Comparison of ENCODE assay signal across 10 cellular contexts in genomic region chr7:1741751-1742554, GRCh38.
A peak's percentile ranks its signal among the peaks of the same experiment; 100 is the strongest.
DNase-seq lines count a peak whose midpoint lies in the region; ATAC-seq, FAIRE-seq and TF ChIP-seq lines count a peak whose summit lies in the region.
"Had no signal": no experiment of that assay in that cellular context is flagged by ENCODE, and none has a peak within 500 bp of the region (broad histone marks: within the 10 kb centered on the region; RNA-seq: fewer than 3 reads in every experiment).

No MANE protein-coding gene starts in this region.

- H3K27ac Mint-ChIP-seq in activated naive CD4-positive, alpha-beta T cell treated with anti-CD3 and anti-CD28 coated beads for 36 hours, result no peak overlapping the region

- intact Hi-C loops in activated naive CD4-positive, alpha-beta T cell treated with anti-CD3 and anti-CD28 coated beads for 36 hours (cut with micrococcal nuclease), result no loop called here
- intact Hi-C loops in Panc1 (cut with micrococcal nuclease; ENCODE audit: unreplicated experiment) (no loop called here), endothelial cell of umbilical vein (cut with micrococcal nuclease) (no loop called here), aorta (cut with DNase I) (no loop called here), dorsolateral prefrontal cortex (cut with DNase I) (no loop called here)

- ATAC-seq in Panc1 (peak; percentile 52), aorta (ENCODE audit: low FRiP score) (peak; percentile 43)

- H3K4me1 Mint-ChIP-seq in activated naive CD4-positive, alpha-beta T cell treated with anti-CD3 and anti-CD28 coated beads for 36 hours (ENCODE audit: low read depth), result peaks cover 11% of the 10 kb centered on the region

- peak overlapping the region; percentile 35 for H3K4me2 ChIP-seq in endothelial cell of umbilical vein (ENCODE audit: insufficient read depth, low read length)

- H3K79me2 ChIP-seq in endothelial cell of umbilical vein (ENCODE audit: control insufficient read depth, insufficient read depth, low read length), result no peaks in the 10 kb centered on the region

- H3K27me3 ChIP-seq in Panc1 (ENCODE audit: control insufficient read depth, insufficient read depth, low read length) (no peaks in the 10 kb centered on the region), endothelial cell of umbilical vein (ENCODE audit: control insufficient read depth in 2 of 2, insufficient read depth in 2 of 2, low read length in 2 of 2) (no peaks in the 10 kb centered on the region), aorta (ENCODE audit: control insufficient read depth in 1 of 2, insufficient read depth in 2 of 2, low read length in 1 of 2) (no peaks in the 10 kb centered on the region), dorsolateral prefrontal cortex (no peaks in the 10 kb centered on the region)

- BruUV-seq in Panc1 (replicated peaks; lab: Mats Ljungman, UMichigan), result no TSS peak
- no TSS peak for BruUV-seq in endothelial cell of umbilical vein (replicated peaks; lab: Mats Ljungman, UMichigan)

- no peaks in the 10 kb centered on the region for H4K20me1 ChIP-seq in endothelial cell of umbilical vein (replicated peaks; ENCODE audit: control insufficient read depth, extremely low read depth, insufficient read depth, low read length)

- no peaks in the 10 kb centered on the region for H3K9me1 ChIP-seq in endothelial cell of umbilical vein (replicated peaks; ENCODE audit: control insufficient read depth, extremely low read depth, insufficient read depth, low read length)

- in situ Hi-C loops in Panc1 (cut with HindIII; ENCODE audit: low pct_unique_long_range_greater_than_20kb, low sequenced_read_pairs), result no loop called here

- WGBS in aorta, 2 donors, result 90 to 91% methylated on average over 33 of the region's 33 CpGs

- DNase-seq in activated naive CD4-positive, alpha-beta T cell treated with anti-CD3 and anti-CD28 coated beads for 36 hours, result no peak
- no peak for DNase-seq in activated naive CD4-positive, alpha-beta T cell treated with Interleukin-2 at 50 U/mL for 16 hours
- no peak for DNase-seq in Panc1 (ENCODE audit: low read depth, low spot score)
- DNase-seq in endothelial cell of umbilical vein (ENCODE audit: low read depth, low spot score), result no peak
- DNase-seq in aorta, result no peak
- DNase-seq in dorsolateral prefrontal cortex, result no peak
- DNase-seq in GOT3 (lab: John Stamatoyannopoulos, UW), result no peak
- DNase-seq in NCI-H187 treated with DMSO at 0.1 percent for 48 hours (lab: John Stamatoyannopoulos, UW), result no peak
- DNase-seq: mesendoderm had no signal

- H3K36me3 ChIP-seq in Panc1 (ENCODE audit: control insufficient read depth, insufficient read depth, low read length) (no peaks in the 10 kb centered on the region), endothelial cell of umbilical vein (ENCODE audit: control insufficient read depth in 2 of 2, extremely low read depth in 1 of 2, insufficient read depth in 2 of 2, low read length in 2 of 2) (no peaks in the 10 kb centered on the region), aorta (ENCODE audit: control insufficient read depth in 1 of 2, insufficient read depth in 2 of 2, low read length in 1 of 2) (no peaks in the 10 kb centered on the region)

- no peaks in the 10 kb centered on the region for H3K9me3 ChIP-seq in Panc1 (ENCODE audit: control insufficient read depth, insufficient read depth, low read depth, low read length)
- no peaks in the 10 kb centered on the region for H3K9me3 ChIP-seq in endothelial cell of umbilical vein (replicated peaks; ENCODE audit: control insufficient read depth, insufficient read depth, low read length)
- no peaks in the 10 kb centered on the region for H3K9me3 ChIP-seq in aorta (ENCODE audit: control insufficient read depth, low read length)

- dilution Hi-C loops in endothelial cell of umbilical vein (cut with MboI; ENCODE audit: extremely low pct_ligation_motif_present, low sequenced_read_pairs), result no loop called here

- H3K9me3 Mint-ChIP-seq in activated naive CD4-positive, alpha-beta T cell treated with anti-CD3 and anti-CD28 coated beads for 36 hours, result no peaks in the 10 kb centered on the region

- no peak overlapping the region for H3K9ac ChIP-seq in endothelial cell of umbilical vein (replicated peaks; ENCODE audit: extremely low read depth, insufficient read depth, low read length)

- peak; percentile 26 for FAIRE-seq in endothelial cell of umbilical vein (lab: Jason Lieb, UNC)

- no peak overlapping the region for H3K27ac ChIP-seq in Panc1 (ENCODE audit: low read length)
- H3K27ac ChIP-seq in endothelial cell of umbilical vein (ENCODE audit: insufficient read depth, low read depth, low read length), result no peak overlapping the region
- no peak overlapping the region for H3K27ac ChIP-seq in aorta (ENCODE audit: low read depth in 1 of 2, low read length in 2 of 2)
- no peak overlapping the region for H3K27ac ChIP-seq in dorsolateral prefrontal cortex
- H3K27ac ChIP-seq: epithelial cell of prostate had no signal

- peaks cover 2% of the 10 kb centered on the region for H3K27me3 Mint-ChIP-seq in activated naive CD4-positive, alpha-beta T cell treated with anti-CD3 and anti-CD28 coated beads for 36 hours (ENCODE audit: low read depth)

- POLR2A ChIA-PET in Panc1 (lab: Charles Lee), result interaction anchor here (0.6 kb wide), 1 partner anchor 32 kb away, joined by 3 read pairs; no protein-coding TSS in a partner anchor
- POLR2A ChIA-PET in endothelial cell of umbilical vein (lab: Charles Lee), result no interaction called here

- no peaks in the 10 kb centered on the region for H3K36me3 Mint-ChIP-seq in activated naive CD4-positive, alpha-beta T cell treated with anti-CD3 and anti-CD28 coated beads for 36 hours (ENCODE audit: low read depth)

- peaks cover 10% of the 10 kb centered on the region for H3K4me1 ChIP-seq in Panc1 (ENCODE audit: control insufficient read depth, insufficient read depth, low read length)
- H3K4me1 ChIP-seq in endothelial cell of umbilical vein (ENCODE audit: control insufficient read depth, extremely low read depth, insufficient read depth, low read length), result peaks cover 15% of the 10 kb centered on the region
- no peaks in the 10 kb centered on the region for H3K4me1 ChIP-seq in aorta (ENCODE audit: control insufficient read depth in 1 of 2, insufficient read depth in 2 of 2, low read length in 2 of 2)

- TF ChIP-seq CTCF in Panc1 (IDR thresholded peaks at IDR 0.05) (no peak), endothelial cell of umbilical vein (IDR thresholded peaks at IDR 0.05; ENCODE audit: extremely low read depth in 1 of 2, insufficient read depth in 1 of 2, low read depth in 1 of 2, low read length in 2 of 2) (no peak), dorsolateral prefrontal cortex (IDR thresholded peaks at IDR 0.05 in 54 of 56, conservative IDR thresholded peaks at IDR 0.05 in 2 of 56; ENCODE audit: low read depth in 1 of 56, partially characterized antibody in 56 of 56) (no peak)

- peak overlapping the region; percentile 7 to 41 for H3K4me3 ChIP-seq in Panc1 (ENCODE audit: low read depth in 2 of 2, low read length in 2 of 2)
- no peak overlapping the region for H3K4me3 ChIP-seq in endothelial cell of umbilical vein (replicated peaks in 1 of 3; ENCODE audit: insufficient read depth in 1 of 3, low read depth in 1 of 3, low read length in 3 of 3)
- H3K4me3 ChIP-seq in aorta (ENCODE audit: low read length in 2 of 2), result no peak overlapping the region
- peak overlapping the region in 1 of 59 donors; percentile 3 for H3K4me3 ChIP-seq in dorsolateral prefrontal cortex

- CTCF ChIA-PET in activated naive CD4-positive, alpha-beta T cell treated with anti-CD3 and anti-CD28 coated beads for 36 hours (lab: Charles Lee), result no interaction called here
- CTCF ChIA-PET in Panc1 (lab: Charles Lee) (interaction anchor here (0.7 kb wide), 1 partner anchor 17 kb away, joined by 4 read pairs; no protein-coding TSS in a partner anchor), endothelial cell of umbilical vein (lab: Charles Lee) (interaction anchor here (1.2 kb wide), 1 partner anchor 12 kb away, joined by 4 read pairs; no protein-coding TSS in a partner anchor)

- no peak for TF ChIP-seq POLR2A in endothelial cell of umbilical vein (IDR thresholded peaks at IDR 0.05; ENCODE audit: low read depth, low read length)

- H3K4me3 Mint-ChIP-seq in activated naive CD4-positive, alpha-beta T cell treated with anti-CD3 and anti-CD28 coated beads for 36 hours, result peak overlapping the region; percentile 23

- peak overlapping the region; percentile 63 for H2AFZ ChIP-seq in endothelial cell of umbilical vein (ENCODE audit: low read depth, low read length)

TF ChIP-seq in endothelial cell of umbilical vein, 7 proteins besides CTCF, POLR2A, EP300 and RAD21:
- TF ChIP-seq MAX (IDR thresholded peaks at IDR 0.05; ENCODE audit: insufficient read depth, insufficient read length), result peak; percentile 4
- TF ChIP-seq GATA2 (IDR thresholded peaks at IDR 0.05; ENCODE audit: insufficient read depth, insufficient read length, low read depth, low read length), result peak; percentile 28
- TF ChIP-seq POLR2AphosphoS5 (IDR thresholded peaks at IDR 0.05; ENCODE audit: insufficient read depth, low read depth, low read length), result peak; percentile 57
- no peak for TF ChIP-seq JUN (IDR thresholded peaks at IDR 0.05; ENCODE audit: borderline replicate concordance, insufficient read depth, insufficient read length, low read depth)
- TF ChIP-seq MYC (IDR thresholded peaks at IDR 0.05; ENCODE audit: low read depth, low read length), result no peak

Comparison
In these comparisons a context has a peak if more than half of its experiments do, and no peak if none do; other contexts are left out.
1. H3K4me3 ChIP-seq: peak in Panc1 (2 of 2); none in endothelial cell of umbilical vein (0 of 3) and aorta (0 of 2).